10 cellular contexts compared by ENCODE assay signal in the genomic region with DNA sequence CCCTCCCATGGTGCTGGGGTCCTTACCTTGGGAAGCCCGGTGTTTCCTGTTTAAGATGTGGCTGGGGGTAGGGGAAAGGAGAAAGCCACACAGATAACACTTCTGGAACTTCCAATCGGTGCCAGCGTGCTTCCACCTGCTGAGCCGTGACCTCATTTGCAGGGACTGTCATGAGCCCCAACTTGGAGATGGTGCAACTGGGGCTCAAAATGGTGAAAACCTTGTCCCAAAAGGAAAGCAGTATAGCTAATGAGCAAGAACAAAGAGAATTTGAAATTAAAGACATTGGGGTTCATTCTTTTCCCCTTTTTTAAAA. TPM values are rescaled to one million over a fixed set of nuclear protein-coding genes. Genes with fewer than 3 reads are reported as not detected.
DNase-seq lines count a peak whose midpoint lies in the region; ATAC-seq, FAIRE-seq and TF ChIP-seq lines count a peak whose summit lies in the region.
"Had no signal": no experiment of that assay in that cellular context is flagged by ENCODE, and none has a peak within 500 bp of the region (broad histone marks: within the 10 kb centered on the region; RNA-seq: fewer than 3 reads in every experiment).

No MANE protein-coding gene starts in this region.

- DNase-seq in bronchial epithelial cell (ENCODE audit: low read depth) = peak; percentile 20
- no peak for DNase-seq in stimulated activated naive B cell treated with anti-CD40 and anti-IgM and Interleukin-4, amounts not matched to agents 10 μg/mL and 1 μg/mL and 100 μg/mL, for 72 hours
- no peak for DNase-seq in lower leg skin (ENCODE audit: low spot score in 2 of 2)
- no peak for DNase-seq in activated effector memory CD4-positive, alpha-beta T cell treated with Interleukin-2 at 50 U/mL for 16 hours
- DNase-seq: activated CD4-positive, alpha-beta T cell treated with anti-CD3 and anti-CD28 coated beads for 1 hour had no signal

- H3K27me3 ChIP-seq in HUES6 (ENCODE audit: control insufficient read depth, insufficient read depth, low read length) (no peaks in the 10 kb centered on the region), bronchial epithelial cell (ENCODE audit: control insufficient read depth, insufficient read depth, low read length) (no peaks in the 10 kb centered on the region), mucosa of rectum (ENCODE audit: control insufficient read depth in 2 of 2, insufficient read depth in 2 of 2, low read length in 2 of 2) (no peaks in the 10 kb centered on the region)

- 50 to 52% methylated on average over 4 of the region's 4 CpGs for WGBS in lower leg skin, 2 donors

- H3K9me3 ChIP-seq in HUES6 (ENCODE audit: control insufficient read depth, insufficient read depth, low read depth, low read length) (no peaks in the 10 kb centered on the region), mucosa of rectum (ENCODE audit: control insufficient read depth in 2 of 2, low read length in 2 of 2) (no peaks in the 10 kb centered on the region)

- no peak for TF ChIP-seq CTCF in bronchial epithelial cell (IDR thresholded peaks at IDR 0.05; ENCODE audit: insufficient read depth, low read length, severe bottlenecking)
- no peak for TF ChIP-seq CTCF in lower leg skin (IDR thresholded peaks at IDR 0.05)

- H3K36me3 Mint-ChIP-seq in stimulated activated naive B cell treated with anti-CD40 and anti-IgM and Interleukin-4, amounts not matched to agents 10 μg/mL and 1 μg/mL and 100 μg/mL, for 72 hours = peaks cover 8 to 19% of the 10 kb centered on the region in 2 donors

- H3K9me3 Mint-ChIP-seq in stimulated activated naive B cell treated with anti-CD40 and anti-IgM and Interleukin-4, amounts not matched to agents 10 μg/mL and 1 μg/mL and 100 μg/mL, for 72 hours = no peaks in the 10 kb centered on the region

- peak overlapping the region; percentile 44; the same call in 1 of the 2 replicates for H3K27ac ChIP-seq in HUES6 (ENCODE audit: low read depth, low read length)
- peak overlapping the region; percentile 39 to 52 for H3K27ac ChIP-seq in mucosa of rectum (ENCODE audit: low read depth in 2 of 2, low read length in 2 of 2)
- H3K27ac ChIP-seq: C4-2B had no signal

- H3K4me1 ChIP-seq in HUES6 (ENCODE audit: control insufficient read depth, insufficient read depth, low read length) = peaks cover 35% of the 10 kb centered on the region
- peaks cover 35 to 58% of the 10 kb centered on the region in 2 donors for H3K4me1 ChIP-seq in mucosa of rectum (ENCODE audit: control insufficient read depth in 2 of 2, insufficient read depth in 2 of 2, low read length in 2 of 2)

- TF ChIP-seq POLR2A in lower leg skin (IDR thresholded peaks at IDR 0.05) = no peak

- peaks cover 10 to 13% of the 10 kb centered on the region in 2 donors for H3K4me1 Mint-ChIP-seq in stimulated activated naive B cell treated with anti-CD40 and anti-IgM and Interleukin-4, amounts not matched to agents 10 μg/mL and 1 μg/mL and 100 μg/mL, for 72 hours

- no peak overlapping the region for H3K4me3 ChIP-seq in HUES6 (ENCODE audit: low read depth, low read length)
- no peak overlapping the region for H3K4me3 ChIP-seq in bronchial epithelial cell (ENCODE audit: low read depth, low read length)
- no peak overlapping the region for H3K4me3 ChIP-seq in mucosa of rectum (ENCODE audit: low read length in 2 of 2)
- no peak overlapping the region for H3K4me3 ChIP-seq in lower leg skin (ENCODE audit: low read depth, poor library complexity, severe bottlenecking)

- peak overlapping the region; percentile 82 for H3K27ac Mint-ChIP-seq in stimulated activated naive B cell treated with anti-CD40 and anti-IgM and Interleukin-4, amounts not matched to agents 10 μg/mL and 1 μg/mL and 100 μg/mL, for 72 hours

- intact Hi-C loops in lower leg skin (cut with DNase I; ENCODE audit: low total_unique reads) = no loop called here

- H3K9ac ChIP-seq in HUES6 (ENCODE audit: low read length) (peak overlapping the region; percentile 62), mucosa of rectum (ENCODE audit: low read depth in 1 of 2, low read length in 2 of 2) (peak overlapping the region in 1 of 2 donors; percentile 52)

- H3K36me3 ChIP-seq in HUES6 (ENCODE audit: control insufficient read depth, insufficient read depth, low read length) (peaks cover 7% of the 10 kb centered on the region; the same call in 1 of the 2 replicates), bronchial epithelial cell (ENCODE audit: control insufficient read depth, insufficient read depth, low read length) (peaks cover 2% of the 10 kb centered on the region), mucosa of rectum (ENCODE audit: control insufficient read depth in 2 of 2, insufficient read depth in 2 of 2, low read length in 2 of 2) (peaks cover 9 to 10% of the 10 kb centered on the region in 2 donors)

- FAIRE-seq in bronchial epithelial cell (lab: Jason Lieb, UNC) = no peak

- H3K27me3 Mint-ChIP-seq in stimulated activated naive B cell treated with anti-CD40 and anti-IgM and Interleukin-4, amounts not matched to agents 10 μg/mL and 1 μg/mL and 100 μg/mL, for 72 hours = no peaks in the 10 kb centered on the region

- no peak overlapping the region for H3K4me3 Mint-ChIP-seq in stimulated activated naive B cell treated with anti-CD40 and anti-IgM and Interleukin-4, amounts not matched to agents 10 μg/mL and 1 μg/mL and 100 μg/mL, for 72 hours

- no peak for ATAC-seq in stimulated activated naive B cell treated with anti-CD40 and anti-IgM and Interleukin-4, amounts not matched to agents 10 μg/mL and 1 μg/mL and 100 μg/mL, for 72 hours (replicated peaks)
- ATAC-seq in HG03354 (IDR thresholded peaks at IDR 0.05; ENCODE audit: poor library complexity, severe bottlenecking, unreplicated experiment) = no peak
- no peak for ATAC-seq in HG03378 (IDR thresholded peaks at IDR 0.05; ENCODE audit: unreplicated experiment)

RNA-seq across cellular contexts. Expression of a gene that starts 19.0 kb away (rescaled TPM):
- 17.9 and 18.1 TPM in 2 replicates for total RNA-seq in bronchial epithelial cell
- total RNA-seq in lower leg skin = 10 to 100 TPM; 45.6 to 56.7 (median 52.2) TPM

RNA-seq across cellular contexts. Expression of a gene that starts 44.4 kb away (rescaled TPM):
- total RNA-seq in bronchial epithelial cell (1.6 and 2.0 TPM in 2 replicates), lower leg skin (10 to 100 TPM in 3 of 4 donors, 1 to 10 TPM in 1; 9.1 to 18.5 (median 14.6) TPM)
